Comparison of ENCODE assay signal across 1 cellular context in the genomic region with DNA sequence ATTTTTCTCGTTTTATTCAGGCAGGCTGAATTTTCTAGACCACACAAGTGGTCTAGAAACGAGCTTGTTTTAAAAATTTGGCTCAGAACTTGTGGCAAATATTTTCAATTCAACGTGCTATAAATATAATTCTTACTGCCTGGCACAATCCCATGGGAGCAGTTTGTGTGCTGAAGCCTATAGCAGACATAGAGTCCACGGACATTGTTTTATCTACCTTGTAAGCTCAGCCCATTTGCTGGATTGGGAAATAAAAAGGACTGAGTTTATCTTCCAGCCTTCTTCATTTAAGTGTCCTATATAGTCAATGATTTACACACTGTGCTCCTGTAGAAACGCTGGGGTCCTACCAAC.
TF ChIP-seq lines count a peak whose summit lies in the region.

No MANE protein-coding gene starts in this region.

TF ChIP-seq in HepG2, 621 proteins besides CTCF, POLR2A, EP300 and RAD21:
- TF ChIP-seq, protein P1, sequence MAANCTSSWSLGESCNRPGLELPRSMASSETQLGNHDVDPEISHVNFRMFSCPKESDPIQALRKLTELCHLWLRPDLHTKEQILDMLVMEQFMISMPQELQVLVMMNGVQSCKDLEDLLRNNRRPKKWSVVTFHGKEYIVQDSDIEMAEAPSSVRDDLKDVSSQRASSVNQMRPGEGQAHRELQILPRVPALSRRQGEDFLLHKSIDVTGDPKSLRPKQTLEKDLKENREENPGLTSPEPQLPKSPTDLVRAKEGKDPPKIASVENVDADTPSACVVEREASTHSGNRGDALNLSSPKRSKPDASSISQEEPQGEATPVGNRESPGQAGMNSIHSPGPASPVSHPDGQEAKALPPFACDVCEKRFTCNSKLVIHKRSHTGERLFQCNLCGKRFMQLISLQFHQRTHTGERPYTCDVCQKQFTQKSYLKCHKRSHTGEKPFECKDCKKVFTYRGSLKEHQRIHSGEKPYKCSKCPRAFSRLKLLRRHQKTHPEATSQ (CRISPR knock-in tag; IDR thresholded peaks at IDR 0.05; ENCODE audit: borderline replicate concordance), result no peak
- TF ChIP-seq ZNF629 (CRISPR knock-in tag; conservative IDR thresholded peaks at IDR 0.05) (peak; percentile 65), ZNF777 (CRISPR knock-in tag; IDR thresholded peaks at IDR 0.05) (no peak), ZNF615 (CRISPR knock-in tag; IDR thresholded peaks at IDR 0.05; ENCODE audit: borderline replicate concordance) (no peak), ZIK1 (CRISPR knock-in tag; IDR thresholded peaks at IDR 0.05; ENCODE audit: borderline replicate concordance, low read depth) (no peak), RORA (CRISPR knock-in tag; IDR thresholded peaks at IDR 0.05) (no peak), IRX3 (CRISPR knock-in tag; IDR thresholded peaks at IDR 0.05; ENCODE audit: borderline replicate concordance, low read depth) (no peak), ZNF468 (CRISPR knock-in tag; IDR thresholded peaks at IDR 0.05) (no peak), ZNF550 (CRISPR knock-in tag; IDR thresholded peaks at IDR 0.05; ENCODE audit: borderline replicate concordance) (no peak)
